1 cellular context compared by ENCODE assay signal in the genomic region with DNA sequence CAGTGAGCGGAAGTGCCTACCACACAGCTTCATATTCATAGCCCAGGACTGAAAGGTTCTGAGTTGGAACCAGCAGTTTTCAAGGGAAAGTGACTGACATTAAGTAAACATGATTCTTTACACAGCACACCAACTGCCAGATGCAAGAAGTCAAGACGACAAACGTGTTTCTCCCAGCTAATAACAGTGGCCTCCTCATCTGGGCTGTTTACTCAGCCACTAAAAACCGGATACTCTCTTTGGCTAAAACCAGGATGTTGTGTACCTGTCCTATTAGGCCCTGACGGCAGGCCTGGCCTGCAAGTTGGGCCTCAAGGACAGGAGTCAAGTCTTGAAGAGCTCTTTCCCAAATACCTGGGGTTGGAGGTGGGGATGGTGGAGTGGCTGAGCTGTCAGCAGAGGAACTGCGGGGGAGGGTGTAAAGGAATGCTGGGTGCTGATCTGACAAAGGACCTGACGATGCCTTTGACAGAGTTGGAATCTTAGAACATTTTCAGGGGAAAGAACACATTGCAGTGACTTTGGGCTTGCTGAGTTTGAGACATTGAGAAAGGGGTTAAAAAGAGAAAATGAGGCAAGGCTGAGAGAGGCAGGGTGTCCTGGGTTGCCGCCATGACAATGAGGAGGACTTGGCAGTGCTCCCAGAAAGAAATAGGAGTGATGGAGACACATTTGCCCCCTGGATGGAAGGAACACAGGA.
A peak's percentile ranks its signal among the peaks of the same experiment; 100 is the strongest.
TF ChIP-seq lines count a peak whose summit lies in the region.

No MANE protein-coding gene starts in this region.

TF ChIP-seq in K562, 482 proteins besides CTCF, POLR2A, EP300 and RAD21 (continued from another document):
- TF ChIP-seq CBFA2T2 (conservative IDR thresholded peaks at IDR 0.05) = no peak
- no peak for TF ChIP-seq TCFL5 (CRISPR knock-in tag; conservative IDR thresholded peaks at IDR 0.05)
- TF ChIP-seq L3MBTL2 (IDR thresholded peaks at IDR 0.05) = 0 out of 2 replicates have a peak, but pooled peaks have one; percentile 15
- TF ChIP-seq, protein P1, sequence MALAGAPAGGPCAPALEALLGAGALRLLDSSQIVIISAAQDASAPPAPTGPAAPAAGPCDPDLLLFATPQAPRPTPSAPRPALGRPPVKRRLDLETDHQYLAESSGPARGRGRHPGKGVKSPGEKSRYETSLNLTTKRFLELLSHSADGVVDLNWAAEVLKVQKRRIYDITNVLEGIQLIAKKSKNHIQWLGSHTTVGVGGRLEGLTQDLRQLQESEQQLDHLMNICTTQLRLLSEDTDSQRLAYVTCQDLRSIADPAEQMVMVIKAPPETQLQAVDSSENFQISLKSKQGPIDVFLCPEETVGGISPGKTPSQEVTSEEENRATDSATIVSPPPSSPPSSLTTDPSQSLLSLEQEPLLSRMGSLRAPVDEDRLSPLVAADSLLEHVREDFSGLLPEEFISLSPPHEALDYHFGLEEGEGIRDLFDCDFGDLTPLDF (CRISPR knock-in tag; IDR thresholded peaks at IDR 0.05) = no peak
